ENCODE assay signal across 7 cellular contexts in the genomic region with DNA sequence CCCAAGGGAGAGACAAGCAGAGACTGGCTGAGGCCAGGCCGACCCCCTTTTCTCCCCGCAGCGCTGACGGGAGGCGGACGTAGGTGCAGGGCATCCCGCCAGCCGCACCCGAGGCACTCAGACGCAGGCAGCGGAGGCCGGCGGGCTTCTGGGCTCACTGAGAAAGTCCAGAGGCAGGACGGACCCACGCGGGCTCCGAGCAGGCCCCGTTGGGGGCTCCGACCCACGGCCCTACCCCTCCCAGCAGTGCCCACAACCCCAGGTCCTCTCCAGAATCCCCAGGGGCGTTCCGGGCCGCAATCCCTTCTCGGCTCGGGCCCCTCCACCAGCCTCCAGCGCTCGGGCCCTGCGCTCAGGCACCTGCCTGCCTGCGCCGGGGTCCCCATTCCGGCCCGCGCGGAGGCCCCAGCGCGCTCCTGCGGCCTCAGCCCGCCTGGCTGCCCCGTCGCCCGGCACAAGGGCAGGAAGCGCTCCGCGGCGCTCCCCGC. TPM values are rescaled to one million over a fixed set of nuclear protein-coding genes. Genes with fewer than 3 reads are reported as not detected.
DNase-seq lines count a peak whose midpoint lies in the region; ATAC-seq and TF ChIP-seq lines count a peak whose summit lies in the region.

No MANE protein-coding gene starts in this region.

- peak overlapping the region; percentile 71 to 88 for H3K9ac ChIP-seq in duodenal mucosa (ENCODE audit: low read depth in 1 of 2, low read length in 2 of 2)

- H3K27me3 ChIP-seq in duodenal mucosa (ENCODE audit: control insufficient read depth in 1 of 2, insufficient read depth in 2 of 2, low read length in 2 of 2) = no peaks in the 10 kb centered on the region

- ATAC-seq in HG02610 (IDR thresholded peaks at IDR 0.05; ENCODE audit: unreplicated experiment) = peak; percentile 27

- TF ChIP-seq POLR2A in lower leg skin (IDR thresholded peaks at IDR 0.05) = no peak

- H3K36me3 ChIP-seq in duodenal mucosa (ENCODE audit: control insufficient read depth in 1 of 2, insufficient read depth in 2 of 2, low read length in 2 of 2) = no peaks in the 10 kb centered on the region

- no peak for TF ChIP-seq CTCF in GM13976 (IDR thresholded peaks at IDR 0.05; ENCODE audit: borderline replicate concordance, control extremely low read depth, extremely low read depth, insufficient read depth, missing control alignments)
- no peak for TF ChIP-seq CTCF in lower leg skin (IDR thresholded peaks at IDR 0.05)

- 0% methylated on average over 13 to 40 of the region's 46 CpGs for whole genome bisulfite sequencing in lower leg skin, 2 donors

- in situ Hi-C loops in GM13976 (cut with MboI; ENCODE audit: low sequenced_read_pairs, unreplicated experiment) = no loop called here

- H3K4me3 ChIP-seq in duodenal mucosa (ENCODE audit: low read depth in 1 of 2, low read length in 2 of 2) = peak overlapping the region; percentile 74 to 82
- peak overlapping the region; percentile 98 for H3K4me3 ChIP-seq in lower leg skin (ENCODE audit: low read depth, poor library complexity, severe bottlenecking)

- peaks cover 24 to 28% of the 10 kb centered on the region in 2 donors for H3K4me1 ChIP-seq in duodenal mucosa (ENCODE audit: control insufficient read depth in 1 of 2, insufficient read depth in 2 of 2, low read length in 2 of 2)

- no peaks in the 10 kb centered on the region for H3K9me3 ChIP-seq in duodenal mucosa (ENCODE audit: control insufficient read depth in 1 of 2, low read length in 2 of 2)

- intact Hi-C loops in lower leg skin (cut with DNase I; ENCODE audit: low total_unique reads) = no loop called here

- DNase-seq in GM13976 (ENCODE audit: low spot score) (peak; percentile 61), NCI-H1105 (lab: John Stamatoyannopoulos, UW) (peak; percentile 16), lower leg skin (ENCODE audit: low spot score in 2 of 2) (peak in 1 of 2 donors; percentile 94)
- DNase-seq in activated CD4-positive, alpha-beta T cell treated with anti-CD3 and anti-CD28 coated beads for 1 hour = peak; percentile 22
- peak; percentile 10 to 38 (median 15) for DNase-seq in stimulated activated CD4-positive, alpha-beta T cell treated with anti-CD3 and anti-CD28 coated beads, TNF-alpha, amount 100 ng/mL, for 4 hours (ENCODE audit: low read depth in 3 of 3)

- peak overlapping the region; percentile 96 for H3K27ac ChIP-seq in duodenal mucosa (ENCODE audit: low read depth, low read length)

RNA-seq across cellular contexts. Expression of a gene that starts 0.5 kb away (rescaled TPM):
- total RNA-seq in lower leg skin = 10 to 100 TPM; 23.1 to 36.2 (median 33.4) TPM
